ENCODE assay signal across 8 cellular contexts in genomic region chr12:14995583-14996425, GRCh38. TPM values are rescaled to one million over a fixed set of nuclear protein-coding genes. Genes with fewer than 3 reads are reported as not detected.
DNase-seq lines count a peak whose midpoint lies in the region; ATAC-seq and TF ChIP-seq lines count a peak whose summit lies in the region.

No MANE protein-coding gene starts in this region.

- intact Hi-C loops in MCF 10A (cut with micrococcal nuclease) (loop anchor here (1.0 to 10.0 kb wide), 7 partner anchors 151 to 589 kb away; no protein-coding TSS in a partner anchor), left lung (cut with DNase I) (loop anchor here (5.0 to 10.0 kb wide), 2 partner anchors 149 to 151 kb away; partner anchors contain the start of gene ART4 (in 1 of the 2))
- intact Hi-C loops in activated T-helper 2 cell treated with anti-CD3 and anti-CD28 coated beads, Interferon-gamma antibody, Interleukin-2, Interleukin-4, amounts not matched to agents 10 μg/mL and 5 μg/mL and 100 μg/mL, durations not matched to agents 14 hours and 24 hours and 36 hours (cut with micrococcal nuclease) = loop anchor here (1.0 to 2.0 kb wide), 4 partner anchors 35 to 273 kb away; partner anchors contain the start of gene ARHGDIB

- no peaks in the 10 kb centered on the region for H3K27me3 ChIP-seq in left lung

- no peak overlapping the region for H3K4me3 ChIP-seq in HFF-Myc (replicated peaks; ENCODE audit: low read depth, low read length)
- no peak overlapping the region for H3K4me3 ChIP-seq in left lung

- no peaks in the 10 kb centered on the region for H3K36me3 Mint-ChIP-seq in MCF 10A (ENCODE audit: insufficient read depth, unreplicated experiment)
- no peaks in the 10 kb centered on the region for H3K36me3 Mint-ChIP-seq in activated T-helper 2 cell treated with anti-CD3 and anti-CD28 coated beads, Interferon-gamma antibody, Interleukin-2, Interleukin-4, amounts not matched to agents 10 μg/mL and 5 μg/mL and 100 μg/mL, durations not matched to agents 14 hours and 24 hours and 36 hours (ENCODE audit: low read depth)

- no TSS peak for BruUV-seq in MCF 10A (replicated peaks; lab: Mats Ljungman, UMichigan)

- peaks cover 20% of the 10 kb centered on the region for H3K4me1 Mint-ChIP-seq in MCF 10A (ENCODE audit: insufficient read depth, unreplicated experiment)
- peaks cover 23% of the 10 kb centered on the region for H3K4me1 Mint-ChIP-seq in activated T-helper 2 cell treated with anti-CD3 and anti-CD28 coated beads, Interferon-gamma antibody, Interleukin-2, Interleukin-4, amounts not matched to agents 10 μg/mL and 5 μg/mL and 100 μg/mL, durations not matched to agents 14 hours and 24 hours and 36 hours (ENCODE audit: low read depth)

- H3K36me3 ChIP-seq in left lung = no peaks in the 10 kb centered on the region

- ATAC-seq in left lung = peak; percentile 87
- ATAC-seq in GM19455 (IDR thresholded peaks at IDR 0.05; ENCODE audit: unreplicated experiment) = no peak
- no peak for ATAC-seq in GM21576 (IDR thresholded peaks at IDR 0.05; ENCODE audit: unreplicated experiment)

- peak; percentile 18 for TF ChIP-seq CTCF in HFF-Myc (IDR thresholded peaks at IDR 0.05; ENCODE audit: low read depth, low read length, missing control alignments)
- TF ChIP-seq CTCF in MCF 10A (IDR thresholded peaks at IDR 0.05; ENCODE audit: unreplicated experiment) = peak; percentile 53
- peak; percentile 56 to 70 for TF ChIP-seq CTCF in left lung (IDR thresholded peaks at IDR 0.05)

- peaks cover 0 to 30% of the 10 kb centered on the region in 2 donors for H3K4me1 ChIP-seq in left lung

- no peaks in the 10 kb centered on the region for H3K27me3 Mint-ChIP-seq in MCF 10A (ENCODE audit: insufficient read depth, unreplicated experiment)
- H3K27me3 Mint-ChIP-seq in activated T-helper 2 cell treated with anti-CD3 and anti-CD28 coated beads, Interferon-gamma antibody, Interleukin-2, Interleukin-4, amounts not matched to agents 10 μg/mL and 5 μg/mL and 100 μg/mL, durations not matched to agents 14 hours and 24 hours and 36 hours (ENCODE audit: low read depth) = peaks cover 27% of the 10 kb centered on the region

- CTCF ChIA-PET in MCF 10A (lab: Yijun Ruan, JAX) = interaction anchor here (0.6 to 7.3 kb wide), 40 partner anchors 9 to 1279 kb away, joined by 3 to 121 read pairs (median 4); partner anchors contain the start of genes ART4, RERG, SMCO3 and WBP11

- POLR2A ChIA-PET in MCF 10A (lab: Yijun Ruan, JAX) = interaction anchor here (0.6 to 2.3 kb wide), 9 partner anchors 142 to 225 kb away, joined by 3 to 22 read pairs (median 4); partner anchors contain the start of genes C12orf60 and WBP11

- H3K27ac ChIP-seq in left lung = no peak overlapping the region

- H3K9me3 Mint-ChIP-seq in MCF 10A (ENCODE audit: unreplicated experiment) = no peaks in the 10 kb centered on the region
- peaks cover 5% of the 10 kb centered on the region for H3K9me3 Mint-ChIP-seq in activated T-helper 2 cell treated with anti-CD3 and anti-CD28 coated beads, Interferon-gamma antibody, Interleukin-2, Interleukin-4, amounts not matched to agents 10 μg/mL and 5 μg/mL and 100 μg/mL, durations not matched to agents 14 hours and 24 hours and 36 hours

- H3K4me3 Mint-ChIP-seq in MCF 10A (ENCODE audit: unreplicated experiment) = no peak overlapping the region
- no peak overlapping the region for H3K4me3 Mint-ChIP-seq in activated T-helper 2 cell treated with anti-CD3 and anti-CD28 coated beads, Interferon-gamma antibody, Interleukin-2, Interleukin-4, amounts not matched to agents 10 μg/mL and 5 μg/mL and 100 μg/mL, durations not matched to agents 14 hours and 24 hours and 36 hours (ENCODE audit: low read depth)

- H3K9me3 ChIP-seq in left lung = peaks cover 0 to 4% of the 10 kb centered on the region in 2 donors

- DNase-seq in COR-L47 (lab: John Stamatoyannopoulos, UW) (peak; percentile 12), HFF-Myc (ENCODE audit: extremely low read depth, low read depth) (peak; percentile 47), NCI-H69 (lab: John Stamatoyannopoulos, UW) (peak; percentile 50), MCF 10A (ENCODE audit: unreplicated experiment) (peak; percentile 71), left lung (no peak)
- DNase-seq in activated T-helper 2 cell treated with anti-CD3 and anti-CD28 coated beads, Interferon-gamma antibody, Interleukin-2, Interleukin-4, amounts not matched to agents 10 μg/mL and 5 μg/mL and 100 μg/mL, durations not matched to agents 14 hours and 24 hours and 36 hours (ENCODE audit: low spot score) = no peak

- peak overlapping the region; percentile 59 for H3K27ac Mint-ChIP-seq in MCF 10A (ENCODE audit: low read depth, unreplicated experiment)
- H3K27ac Mint-ChIP-seq in activated T-helper 2 cell treated with anti-CD3 and anti-CD28 coated beads, Interferon-gamma antibody, Interleukin-2, Interleukin-4, amounts not matched to agents 10 μg/mL and 5 μg/mL and 100 μg/mL, durations not matched to agents 14 hours and 24 hours and 36 hours = no peak overlapping the region

RNA-seq across cellular contexts. Expression of gene PDE6H, which starts 23.0 kb away (rescaled TPM):
- total RNA-seq in MCF 10A (2022) = not detected in 2 replicates
- not detected for total RNA-seq in left lung
- total RNA-seq in activated T-helper 2 cell treated with anti-CD3 and anti-CD28 coated beads, Interferon-gamma antibody, Interleukin-2, Interleukin-4, amounts not matched to agents 10 μg/mL and 5 μg/mL and 100 μg/mL, durations not matched to agents 14 hours and 24 hours and 36 hours = not detected in 2 replicates

RNA-seq across cellular contexts. Expression of gene ARHGDIB, which starts 34.4 kb away (rescaled TPM):
- total RNA-seq in MCF 10A (2022) (2.3 and 7.7 TPM in 2 replicates), left lung (100 to 1,000 TPM; 168 to 314 TPM)
- total RNA-seq in activated T-helper 2 cell treated with anti-CD3 and anti-CD28 coated beads, Interferon-gamma antibody, Interleukin-2, Interleukin-4, amounts not matched to agents 10 μg/mL and 5 μg/mL and 100 μg/mL, durations not matched to agents 14 hours and 24 hours and 36 hours = 535 and 561 TPM in 2 replicates

RNA-seq across cellular contexts. Expression of gene ERP27, which starts 57.5 kb away (rescaled TPM):
- total RNA-seq in MCF 10A (2022) (not detected in 2 replicates), left lung (10 to 100 TPM in 1 of 2 donors, 1 to 10 TPM in 1; 5.3 to 16.2 TPM)
- 3.2 and 4.7 TPM in 2 replicates for total RNA-seq in activated T-helper 2 cell treated with anti-CD3 and anti-CD28 coated beads, Interferon-gamma antibody, Interleukin-2, Interleukin-4, amounts not matched to agents 10 μg/mL and 5 μg/mL and 100 μg/mL, durations not matched to agents 14 hours and 24 hours and 36 hours

Comparison
In these comparisons a context has a peak if more than half of its experiments do, and no peak if none do; other contexts are left out.
1. DNase-seq: peak in COR-L47 (single experiment), HFF-Myc (single experiment), NCI-H69 (single experiment) and MCF 10A (single experiment); none in left lung (0 of 2) and activated T-helper 2 cell treated with anti-CD3 and anti-CD28 coated beads, Interferon-gamma antibody, Interleukin-2, Interleukin-4, amounts not matched to agents 10 μg/mL and 5 μg/mL and 100 μg/mL, durations not matched to agents 14 hours and 24 hours and 36 hours (single experiment).
2. RNA of gene ARHGDIB, which starts 34.4 kb away (total RNA-seq): 535 to 561 TPM in activated T-helper 2 cell treated with anti-CD3 and anti-CD28 coated beads, Interferon-gamma antibody, Interleukin-2, Interleukin-4, amounts not matched to agents 10 μg/mL and 5 μg/mL and 100 μg/mL, durations not matched to agents 14 hours and 24 hours and 36 hours and 168 to 314 TPM in left lung; 2.3 to 7.7 TPM in MCF 10A; every median in the first group is over 10 times any median in the second.
3. Peak in every context shown above with its lines, with median percentiles within 50 percentile points of each other: CTCF ChIP-seq.